In genomic region chr6:117237561-117237960, GRCh38 we compare ENCODE assay signal across 28 cellular contexts. TPM values are rescaled to one million over a fixed set of nuclear protein-coding genes. Genes with fewer than 3 reads are reported as not detected.
DNase-seq lines count a peak whose midpoint lies in the region; ATAC-seq, FAIRE-seq and TF ChIP-seq lines count a peak whose summit lies in the region.
"Had no signal": no experiment of that assay in that cellular context is flagged by ENCODE, and none has a peak within 500 bp of the region (broad histone marks: within the 10 kb centered on the region; RNA-seq: fewer than 3 reads in every experiment).

No MANE protein-coding gene starts in this region.

- no peaks in the 10 kb centered on the region for H3K4me1 ChIP-seq in breast epithelium
- peaks cover 24% of the 10 kb centered on the region for H3K4me1 ChIP-seq in SJCRH30
- no peaks in the 10 kb centered on the region for H3K4me1 ChIP-seq in endothelial cell of umbilical vein (ENCODE audit: control insufficient read depth, extremely low read depth, insufficient read depth, low read length)
- no peaks in the 10 kb centered on the region for H3K4me1 ChIP-seq in lower lobe of right lung
- H3K4me1 ChIP-seq: A549, adrenal gland, suprapubic skin had no signal

- dilution Hi-C loops in endothelial cell of umbilical vein (cut with MboI; ENCODE audit: extremely low pct_ligation_motif_present, low sequenced_read_pairs), result no loop called here

- intact Hi-C loops in MCF 10A (cut with micrococcal nuclease), result no loop called here
- intact Hi-C loops in breast epithelium (cut with DNase I; ENCODE audit: low total_unique reads), result no loop called here
- intact Hi-C loops in endothelial cell of umbilical vein (cut with micrococcal nuclease), result no loop called here
- intact Hi-C loops in lower lobe of right lung (cut with DNase I), result no loop called here

- peaks cover 11% of the 10 kb centered on the region for H3K27me3 Mint-ChIP-seq in MCF 10A (ENCODE audit: insufficient read depth, unreplicated experiment)
- H3K27me3 Mint-ChIP-seq in T-cell, result peaks cover 4 to 5% of the 10 kb centered on the region in 2 donors
- H3K27me3 Mint-ChIP-seq: progenitor cell of endocrine pancreas had no signal

- H3K9me3 Mint-ChIP-seq in MCF 10A (ENCODE audit: unreplicated experiment) (no peaks in the 10 kb centered on the region), T-cell (peaks cover 0 to 4% (median 3%) of the 10 kb centered on the region in 3 donors)
- H3K9me3 Mint-ChIP-seq: endodermal cell had no signal

- no peaks in the 10 kb centered on the region for H4K20me1 ChIP-seq in endothelial cell of umbilical vein (replicated peaks; ENCODE audit: control insufficient read depth, extremely low read depth, insufficient read depth, low read length)

- POLR2A ChIA-PET in MCF 10A (lab: Yijun Ruan, JAX), result no interaction called here
- POLR2A ChIA-PET in endothelial cell of umbilical vein (lab: Charles Lee), result no interaction called here
- POLR2A ChIA-PET in T-cell (lab: Charles Lee), result no interaction called here

- H2AFZ ChIP-seq in endothelial cell of umbilical vein (ENCODE audit: low read depth, low read length), result no peak overlapping the region

- ATAC-seq in lower lobe of right lung, result no peak
- no peak for ATAC-seq in T-cell (replicated peaks in 1 of 4)
- no peak for ATAC-seq in GM21786 (IDR thresholded peaks at IDR 0.05; ENCODE audit: unreplicated experiment)
- ATAC-seq: A549; natural killer cell treated with Interleukin-12 subunit alpha and Interleukin-12 subunit beta and Interleukin-15 and Interleukin-18, amount 100 ng/mL, for 72 hours had no signal

- H3K27ac Mint-ChIP-seq in MCF 10A (ENCODE audit: low read depth, unreplicated experiment) (no peak overlapping the region), T-cell (no peak overlapping the region)
- H3K27ac Mint-ChIP-seq: CD14-positive monocyte; endodermal cell; natural killer cell treated with Interleukin-12 subunit alpha and Interleukin-12 subunit beta and Interleukin-15 and Interleukin-18, amount 100 ng/mL, for 72 hours; progenitor cell of endocrine pancreas had no signal

- peaks cover 6% of the 10 kb centered on the region for H3K4me1 Mint-ChIP-seq in MCF 10A (ENCODE audit: insufficient read depth, unreplicated experiment)
- H3K4me1 Mint-ChIP-seq in T-cell, result no peaks in the 10 kb centered on the region
- H3K4me1 Mint-ChIP-seq: CD14-positive monocyte, endodermal cell had no signal

- FAIRE-seq in endothelial cell of umbilical vein (lab: Jason Lieb, UNC), result no peak
- FAIRE-seq: A549 had no signal

- no peak overlapping the region for H3K9ac ChIP-seq in endothelial cell of umbilical vein (replicated peaks; ENCODE audit: extremely low read depth, insufficient read depth, low read length)

- no peak for TF ChIP-seq POLR2A in breast epithelium (IDR thresholded peaks at IDR 0.05)
- no peak for TF ChIP-seq POLR2A in endothelial cell of umbilical vein (IDR thresholded peaks at IDR 0.05; ENCODE audit: low read depth, low read length)

- no peak for TF ChIP-seq CTCF in MCF 10A (IDR thresholded peaks at IDR 0.05; ENCODE audit: unreplicated experiment)
- TF ChIP-seq CTCF in breast epithelium (IDR thresholded peaks at IDR 0.05), result no peak
- TF ChIP-seq CTCF in endothelial cell of umbilical vein (IDR thresholded peaks at IDR 0.05; ENCODE audit: extremely low read depth in 1 of 2, insufficient read depth in 1 of 2, low read depth in 1 of 2, low read length in 2 of 2), result no peak
- TF ChIP-seq CTCF in lower lobe of right lung (IDR thresholded peaks at IDR 0.05), result no peak

- BruUV-seq in MCF 10A (replicated peaks; lab: Mats Ljungman, UMichigan) (no TSS peak), endothelial cell of umbilical vein (replicated peaks; lab: Mats Ljungman, UMichigan) (no TSS peak)

- H3K4me2 ChIP-seq in endothelial cell of umbilical vein (ENCODE audit: insufficient read depth, low read length), result no peak overlapping the region
- H3K4me2 ChIP-seq: A549 had no signal

- no peaks in the 10 kb centered on the region for H3K27me3 ChIP-seq in breast epithelium
- H3K27me3 ChIP-seq in SJCRH30, result no peaks in the 10 kb centered on the region
- no peaks in the 10 kb centered on the region for H3K27me3 ChIP-seq in endothelial cell of umbilical vein (ENCODE audit: control insufficient read depth in 2 of 2, insufficient read depth in 2 of 2, low read length in 2 of 2)
- H3K27me3 ChIP-seq in lower lobe of right lung (ENCODE audit: low read depth), result no peaks in the 10 kb centered on the region
- H3K27me3 ChIP-seq: adrenal gland, suprapubic skin had no signal

- no peaks in the 10 kb centered on the region for H3K9me3 ChIP-seq in breast epithelium
- no peaks in the 10 kb centered on the region; the same call in 1 of the 2 replicates for H3K9me3 ChIP-seq in SJCRH30 (replicated peaks)
- H3K9me3 ChIP-seq in endothelial cell of umbilical vein (replicated peaks; ENCODE audit: control insufficient read depth, insufficient read depth, low read length), result no peaks in the 10 kb centered on the region
- H3K9me3 ChIP-seq in lower lobe of right lung, result no peaks in the 10 kb centered on the region
- H3K9me3 ChIP-seq: A549, adrenal gland, suprapubic skin had no signal

- CTCF ChIA-PET in MCF 10A (lab: Yijun Ruan, JAX) (no interaction called here), endothelial cell of umbilical vein (lab: Charles Lee) (no interaction called here), T-cell (lab: Charles Lee) (no interaction called here)

- H3K36me3 ChIP-seq in breast epithelium (no peaks in the 10 kb centered on the region), SJCRH30 (no peaks in the 10 kb centered on the region), endothelial cell of umbilical vein (ENCODE audit: control insufficient read depth in 2 of 2, extremely low read depth in 1 of 2, insufficient read depth in 2 of 2, low read length in 2 of 2) (no peaks in the 10 kb centered on the region), lower lobe of right lung (no peaks in the 10 kb centered on the region)
- H3K36me3 ChIP-seq: adrenal gland, suprapubic skin had no signal

- H3K4me3 Mint-ChIP-seq in MCF 10A (ENCODE audit: unreplicated experiment) (no peak overlapping the region), T-cell (no peak overlapping the region)
- H3K4me3 Mint-ChIP-seq: CD14-positive monocyte; endodermal cell; natural killer cell treated with Interleukin-12 subunit alpha and Interleukin-12 subunit beta and Interleukin-15 and Interleukin-18, amount 100 ng/mL, for 72 hours had no signal

- no peaks in the 10 kb centered on the region for H3K36me3 Mint-ChIP-seq in MCF 10A (ENCODE audit: insufficient read depth, unreplicated experiment)
- H3K36me3 Mint-ChIP-seq in T-cell, result no peaks in the 10 kb centered on the region
- H3K36me3 Mint-ChIP-seq: CD14-positive monocyte; natural killer cell treated with Interleukin-12 subunit alpha and Interleukin-12 subunit beta and Interleukin-15 and Interleukin-18, amount 100 ng/mL, for 72 hours had no signal

- no peaks in the 10 kb centered on the region for H3K9me1 ChIP-seq in endothelial cell of umbilical vein (replicated peaks; ENCODE audit: control insufficient read depth, extremely low read depth, insufficient read depth, low read length)

- H3K27ac ChIP-seq in breast epithelium (no peak overlapping the region), SJCRH30 (peak overlapping the region; percentile 5; the same call in 1 of the 2 replicates), endothelial cell of umbilical vein (ENCODE audit: insufficient read depth, low read depth, low read length) (no peak overlapping the region), lower lobe of right lung (no peak overlapping the region)
- H3K27ac ChIP-seq: A549, adrenal gland, suprapubic skin had no signal

- H3K79me2 ChIP-seq in endothelial cell of umbilical vein (ENCODE audit: control insufficient read depth, insufficient read depth, low read length), result no peaks in the 10 kb centered on the region

- DNase-seq in MCF 10A (ENCODE audit: unreplicated experiment), result peak; percentile 54
- DNase-seq in breast epithelium (ENCODE audit: low spot score in 2 of 2), result no peak
- DNase-seq in SJCRH30, result peak in 1 of 2 experiments; percentile 18
- no peak for DNase-seq in endothelial cell of umbilical vein (ENCODE audit: low read depth, low spot score)
- no peak for DNase-seq in lower lobe of right lung
- no peak for DNase-seq in T-cell
- no peak for DNase-seq in stimulated activated naive CD4-positive, alpha-beta T cell (lab: John Stamatoyannopoulos, UW)
- DNase-seq: activated CD4-positive, alpha-beta T cell treated with anti-CD3 and anti-CD28 coated beads for 48 hours; activated effector memory CD4-positive, alpha-beta T cell treated with anti-CD3 and anti-CD28 coated beads, Interleukin-2, amount 50 U/mL, for 16 hours; adrenal gland; DMS153; endodermal cell; GOT3; hippocampal formation; kidney; mesenchymal stem cell; NCI-H1105; NCI-H526 treated with DMSO at 0.1 percent for 48 hours; OCI-M1; stimulated activated CD8-positive, alpha-beta memory T cell treated with anti-CD3 and anti-CD28 coated beads, Interleukin-4, amount 100 ng/mL, for 48 hours; T-helper 9 cell had no signal

- H3K4me3 ChIP-seq in breast epithelium (no peak overlapping the region), SJCRH30 (no peak overlapping the region), endothelial cell of umbilical vein (replicated peaks in 1 of 3; ENCODE audit: insufficient read depth in 1 of 3, low read depth in 1 of 3, low read length in 3 of 3) (no peak overlapping the region), lower lobe of right lung (no peak overlapping the region)
- H3K4me3 ChIP-seq: A549, adrenal gland, suprapubic skin had no signal

TF ChIP-seq in endothelial cell of umbilical vein, 7 proteins besides CTCF, POLR2A, EP300 and RAD21 (continues in another document):
- no peak for TF ChIP-seq EZH2 (IDR thresholded peaks at IDR 0.05; ENCODE audit: borderline replicate concordance, low read depth, low read length, severe bottlenecking)
- TF ChIP-seq MAX (IDR thresholded peaks at IDR 0.05; ENCODE audit: insufficient read depth, insufficient read length), result no peak
- no peak for TF ChIP-seq JUN (IDR thresholded peaks at IDR 0.05; ENCODE audit: borderline replicate concordance, insufficient read depth, insufficient read length, low read depth)
- TF ChIP-seq MYC (IDR thresholded peaks at IDR 0.05; ENCODE audit: low read depth, low read length), result no peak

RNA-seq across cellular contexts. Expression of gene VGLL2, which starts 27.8 kb away (rescaled TPM):
- total RNA-seq in MCF 10A (2022) (not detected in 2 replicates), breast epithelium (not detected), endothelial cell of umbilical vein (not detected in 2 replicates), lower lobe of right lung (not detected), T-cell (not detected)
- 5.7 and 7.0 TPM in 2 replicates for total RNA-seq in SJCRH30 (2014; rRNA removed; shearing (Covaris generic))
- polyA plus RNA-seq in endothelial cell of umbilical vein, result not detected in 2 replicates
- not detected in 2 replicates for polyA plus RNA-seq in endothelial cell of umbilical vein (2011; cell fraction: cytosol; rRNA removed)
- not detected in 2 replicates for polyA plus RNA-seq in endothelial cell of umbilical vein (2011; cell fraction: nucleus; rRNA removed)
- not detected in 2 replicates for polyA plus RNA-seq in endothelial cell of umbilical vein (2012)
- polyA minus RNA-seq in endothelial cell of umbilical vein, result not detected in 2 replicates
- not detected for polyA minus RNA-seq in endothelial cell of umbilical vein (2011; cell fraction: cytosol; rRNA and poly(A)+ RNA removed)
- polyA minus RNA-seq in endothelial cell of umbilical vein (2011; cell fraction: nucleus; rRNA and poly(A)+ RNA removed), result not detected in 2 replicates
- total RNA-seq: adrenal gland; cerebellum; kidney; natural killer cell treated with Interleukin-12 subunit alpha and Interleukin-12 subunit beta and Interleukin-15 and Interleukin-18, amount 100 ng/mL, for 72 hours; progenitor cell of endocrine pancreas; suprapubic skin had no signal
- polyA plus RNA-seq: A549, adrenal gland, CD14-positive monocyte had no signal
